30 cellular contexts compared by ENCODE assay signal in genomic region chr11:28251263-28251662, GRCh38.
"Had no signal": no experiment of that assay in that cellular context is flagged by ENCODE, and none has a peak within 500 bp of the region (broad histone marks: within the 10 kb centered on the region; RNA-seq: fewer than 3 reads in every experiment).

No MANE protein-coding gene starts in this region.

- H3K4me2 ChIP-seq: smooth muscle cell had no signal

- ATAC-seq: naive thymus-derived CD8-positive, alpha-beta T cell; natural killer cell treated with Interleukin-12 subunit alpha and Interleukin-12 subunit beta and Interleukin-15 and Interleukin-18, amount 100 ng/mL, for 72 hours; pancreas; psoas muscle; right cardiac atrium; sciatic nerve; stimulated activated memory B cell treated with anti-CD40 and anti-IgM and Interleukin-4, amounts not matched to agents 10 μg/mL and 1 μg/mL and 100 μg/mL, for 72 hours; stimulated activated naive CD8-positive, alpha-beta T cell treated with anti-CD3 and anti-CD28 coated beads, Interleukin-15, amount 100 ng/mL, for 72 hours; stimulated activated naive CD8-positive, alpha-beta T cell treated with anti-CD3 and anti-CD28 coated beads, Interleukin-15, Interleukin-2, amounts not matched to agents 100 U/mL and 50 U/mL, for 24 hours had no signal

- FAIRE-seq: pancreas, urothelium cell line had no signal

- H3K27me3 ChIP-seq: neutrophil, pancreas, spleen, suprapubic skin, testis, tibial nerve, upper lobe of left lung, vagina had no signal

- H3K36me3 ChIP-seq: neutrophil, pancreas, suprapubic skin, upper lobe of left lung, vagina had no signal

- H3K4me3 ChIP-seq: pancreas, psoas muscle, skin epidermis, smooth muscle cell, spleen, suprapubic skin, testis, tibial nerve, upper lobe of left lung, vagina had no signal

- DNase-seq: naive thymus-derived CD8-positive, alpha-beta T cell; nephron progenitor cell; nucleus accumbens; pancreas; posterior cingulate gyrus; psoas muscle; right cardiac atrium; spleen; stimulated activated CD4-positive, alpha-beta T cell treated with anti-CD3 and anti-CD28 coated beads, Interleukin-12 subunit alpha, Interleukin-12 subunit beta, amount 100 ng/mL, for 4 hours; stimulated activated CD4-positive, alpha-beta T cell treated with anti-CD3 and anti-CD28 coated beads, Interleukin-1b, Interleukin-23, amount 100 ng/mL, for 48 hours; stimulated activated CD4-positive, alpha-beta T cell treated with anti-CD3 and anti-CD28 coated beads, Interleukin-4, amount 100 ng/mL, for 1 hour; stimulated activated CD4-positive, alpha-beta T cell treated with anti-CD3 and anti-CD28 coated beads, Interleukin-4, amount 100 ng/mL, for 4 hours; stimulated activated CD8-positive, alpha-beta memory T cell treated with anti-CD3 and anti-CD28 coated beads, Interleukin-4, amount 100 ng/mL, for 48 hours; stimulated activated naive CD4-positive, alpha-beta T cell; stimulated activated naive CD8-positive, alpha-beta T cell treated with anti-CD3 and anti-CD28 coated beads, Interleukin-15, amount 100 ng/mL, for 72 hours; stimulated activated naive CD8-positive, alpha-beta T cell treated with anti-CD3 and anti-CD28 coated beads, Interleukin-15, Interleukin-2, amounts not matched to agents 100 U/mL and 50 U/mL, for 24 hours; substantia nigra; testis; trophoblast cell; upper lobe of left lung had no signal

- H3K27ac ChIP-seq: neutrophil, pancreas, psoas muscle, skin epidermis, spleen, suprapubic skin, testis, tibial nerve, upper lobe of left lung, vagina had no signal

- H3K4me1 ChIP-seq: pancreas, psoas muscle, spleen, suprapubic skin, testis, tibial nerve, upper lobe of left lung, vagina had no signal

- H3K9me3 ChIP-seq: neutrophil, pancreas, psoas muscle, suprapubic skin, testis, vagina had no signal
